ENCODE assay signal across 7 cellular contexts in genomic region chr19:49361438-49362047, GRCh38. TPM values are rescaled to one million over a fixed set of nuclear protein-coding genes. Genes with fewer than 3 reads are reported as not detected.
A peak's percentile ranks its signal among the peaks of the same experiment; 100 is the strongest.
DNase-seq lines count a peak whose midpoint lies in the region; ATAC-seq and TF ChIP-seq lines count a peak whose summit lies in the region.

No MANE protein-coding gene starts in this region.

- H3K27ac ChIP-seq in SJSA1, result peak overlapping the region; percentile 63
- H3K27ac ChIP-seq in neural cell (ENCODE audit: low read length), result no peak overlapping the region

- H3K4me3 ChIP-seq in H7 (ENCODE audit: insufficient read depth, low read depth, low read length), result peak overlapping the region; percentile 98
- peak overlapping the region; percentile 65 for H3K4me3 ChIP-seq in SJSA1
- peak overlapping the region; percentile 95 to 96 for H3K4me3 ChIP-seq in foreskin fibroblast (ENCODE audit: low read depth in 1 of 2, low read length in 2 of 2)
- peak overlapping the region; percentile 43 for H3K4me3 ChIP-seq in neural cell (ENCODE audit: low read length)

- H3F3A ChIP-seq in neural cell (ENCODE audit: insufficient read depth, low read length, poor library complexity, severe bottlenecking), result no peaks in the 10 kb centered on the region

- H3K36me3 ChIP-seq in H7 (replicated peaks; ENCODE audit: control insufficient read depth, insufficient read depth, low read length), result peaks cover 19% of the 10 kb centered on the region
- peaks cover 22% of the 10 kb centered on the region for H3K36me3 ChIP-seq in SJSA1
- no peaks in the 10 kb centered on the region for H3K36me3 ChIP-seq in neural cell (ENCODE audit: insufficient read depth, low read length)

- no peak for TF ChIP-seq EP300 in neural cell (conservative IDR thresholded peaks at IDR 0.05; ENCODE audit: poor library complexity, severe bottlenecking)

- in situ Hi-C loops in GM13976 (cut with MboI; ENCODE audit: low sequenced_read_pairs, unreplicated experiment), result no loop called here

- peak; percentile 97 for DNase-seq in H7
- DNase-seq in SJSA1 (ENCODE audit: low read depth in 1 of 2, low spot score in 2 of 2), result peak; percentile 82 to 83
- peak; percentile 85 to 96 for DNase-seq in foreskin fibroblast
- DNase-seq in GM13976 (ENCODE audit: low spot score), result no peak

- no peaks in the 10 kb centered on the region for H3K27me3 ChIP-seq in H7 (ENCODE audit: control insufficient read depth, insufficient read depth, low read length)
- H3K27me3 ChIP-seq in SJSA1 (replicated peaks), result no peaks in the 10 kb centered on the region
- peaks cover 23% of the 10 kb centered on the region for H3K27me3 ChIP-seq in neural cell (ENCODE audit: insufficient read depth, low read depth, low read length)

- H3K9ac ChIP-seq in neural cell (ENCODE audit: low read length), result no peak overlapping the region

- H4K20me1 ChIP-seq in neural cell (ENCODE audit: insufficient read depth), result no peaks in the 10 kb centered on the region

- ATAC-seq in HG03196 (IDR thresholded peaks at IDR 0.05; ENCODE audit: unreplicated experiment) (no peak), GM19397 (IDR thresholded peaks at IDR 0.05; ENCODE audit: unreplicated experiment) (no peak)

- no peak overlapping the region for H2AFZ ChIP-seq in neural cell (ENCODE audit: low read depth, low read length)

- no peaks in the 10 kb centered on the region for H3K9me2 ChIP-seq in neural cell (ENCODE audit: insufficient read depth, low read length)

- no peaks in the 10 kb centered on the region for H3K9me3 ChIP-seq in SJSA1 (replicated peaks)
- no peaks in the 10 kb centered on the region for H3K9me3 ChIP-seq in neural cell (ENCODE audit: low read length)

- peaks cover 30% of the 10 kb centered on the region for H3K79me2 ChIP-seq in neural cell (replicated peaks; ENCODE audit: insufficient read depth, low read length)

- H3K4me2 ChIP-seq in neural cell (ENCODE audit: low read length), result no peak overlapping the region

- no peak for TF ChIP-seq CTCF in foreskin fibroblast (IDR thresholded peaks at IDR 0.05; ENCODE audit: low read depth, low read length)
- TF ChIP-seq CTCF in neural cell (IDR thresholded peaks at IDR 0.05; ENCODE audit: poor library complexity, severe bottlenecking), result no peak
- no peak for TF ChIP-seq CTCF in GM13976 (IDR thresholded peaks at IDR 0.05; ENCODE audit: borderline replicate concordance, control extremely low read depth, extremely low read depth, insufficient read depth, missing control alignments)

- TF ChIP-seq RAD21 in neural cell (conservative IDR thresholded peaks at IDR 0.05), result no peak

- H3K4me1 ChIP-seq in SJSA1 (replicated peaks), result peaks cover 15% of the 10 kb centered on the region

TF ChIP-seq in neural cell, 6 proteins besides CTCF, POLR2A, EP300 and RAD21:
- no peak for TF ChIP-seq POLR2AphosphoS5 (IDR thresholded peaks at IDR 0.05)
- no peak for TF ChIP-seq EZH2 (IDR thresholded peaks at IDR 0.05; ENCODE audit: borderline replicate concordance, insufficient read depth, low read length, poor library complexity, severe bottlenecking)
- no peak for TF ChIP-seq MXI1 (conservative IDR thresholded peaks at IDR 0.05; ENCODE audit: poor library complexity, severe bottlenecking)
- no peak for TF ChIP-seq TAF1 (IDR thresholded peaks at IDR 0.05; ENCODE audit: low read depth)
- TF ChIP-seq SMC3 (conservative IDR thresholded peaks at IDR 0.05; ENCODE audit: poor library complexity), result no peak
- no peak for TF ChIP-seq REST (IDR thresholded peaks at IDR 0.05; ENCODE audit: borderline replicate concordance)

RNA-seq across cellular contexts. Expression of gene TEAD2, which starts 0.7 kb away (rescaled TPM):
- 110 and 155 TPM in 2 replicates for total RNA-seq in H7 (2014; rRNA removed; shearing (Covaris generic))
- total RNA-seq in SJSA1 (2014; rRNA removed; shearing (Covaris generic)), result 27.7 and 33.7 TPM in 2 replicates
- polyA plus RNA-seq in neural cell, result 1.0 and 1.3 TPM in 2 replicates
- 2.4 and 2.5 TPM in 2 replicates for polyA minus RNA-seq in neural cell

RNA-seq across cellular contexts. Expression of gene DKKL1, which starts 2.1 kb away (rescaled TPM):
- 3.6 and 4.3 TPM in 2 replicates for total RNA-seq in H7 (2014; rRNA removed; shearing (Covaris generic))
- total RNA-seq in SJSA1 (2014; rRNA removed; shearing (Covaris generic)), result 0.13 and 0.75 TPM in 2 replicates
- polyA plus RNA-seq in neural cell, result 2.8 TPM in 1 of 2 replicates, not detected in the other
- polyA minus RNA-seq in neural cell, result not detected in 2 replicates

RNA-seq across cellular contexts. Expression of gene CD37, which starts 26.3 kb away (rescaled TPM):
- 0.44 TPM in 1 of 2 replicates, not detected in the other for total RNA-seq in H7 (2014; rRNA removed; shearing (Covaris generic))
- total RNA-seq in SJSA1 (2014; rRNA removed; shearing (Covaris generic)), result not detected in 2 replicates
- polyA plus RNA-seq in neural cell, result not detected in 2 replicates
- not detected in 2 replicates for polyA minus RNA-seq in neural cell

RNA-seq across cellular contexts. Expression of gene KASH5, which starts 26.5 kb away (rescaled TPM):
- 0.21 and 0.26 TPM in 2 replicates for total RNA-seq in H7 (2014; rRNA removed; shearing (Covaris generic))
- not detected in 2 replicates for total RNA-seq in SJSA1 (2014; rRNA removed; shearing (Covaris generic))
- polyA plus RNA-seq in neural cell, result 0.11 TPM in 1 of 2 replicates, not detected in the other
- polyA minus RNA-seq in neural cell, result not detected in 2 replicates

RNA-seq across cellular contexts. Expression of gene SLC6A16, which starts 36.6 kb away (rescaled TPM):
- 0.24 and 4.3 TPM in 2 replicates for total RNA-seq in H7 (2014; rRNA removed; shearing (Covaris generic))
- total RNA-seq in SJSA1 (2014; rRNA removed; shearing (Covaris generic)), result not detected in 2 replicates
- not detected in 2 replicates for polyA plus RNA-seq in neural cell
- not detected in 2 replicates for polyA minus RNA-seq in neural cell

Comparison
In these comparisons a context has a peak if more than half of its experiments do, and no peak if none do; other contexts are left out.
1. H3K4me3 ChIP-seq: peak in every context shown above with its lines; median percentile 98 in H7; 96 in foreskin fibroblast; 65 in SJSA1; 43 in neural cell.